In the genomic region with DNA sequence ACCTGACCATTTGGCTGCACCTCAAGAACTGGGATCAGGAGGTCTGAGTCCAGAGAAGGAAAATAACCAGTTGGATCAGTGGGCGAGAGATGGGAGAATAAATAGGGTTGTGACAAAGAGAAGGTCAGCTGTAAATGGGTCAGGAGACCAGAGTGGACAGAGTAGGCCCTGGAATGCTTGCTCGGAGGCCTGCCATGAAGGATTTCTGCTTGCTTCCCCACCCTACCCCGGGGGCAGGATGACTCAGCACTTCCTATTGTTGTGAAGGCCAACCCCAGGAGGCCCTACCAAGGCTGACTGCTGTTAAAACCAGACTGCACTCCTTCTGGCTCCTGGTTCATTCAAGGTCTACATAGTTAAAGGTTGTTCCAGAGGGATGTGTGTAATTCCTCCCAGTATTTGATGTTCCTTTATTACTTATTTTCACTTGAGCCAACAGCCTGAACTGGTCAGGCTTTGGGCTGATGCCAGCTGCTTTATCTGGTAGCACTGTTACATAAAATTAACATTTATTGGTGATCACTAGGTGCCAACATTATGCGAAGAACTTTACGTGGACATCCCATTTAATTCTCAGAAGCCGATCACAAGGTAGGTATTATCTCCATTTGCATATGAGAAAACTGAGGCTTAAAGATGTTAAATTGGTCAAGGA, we compare ENCODE assay signal across 2 cellular contexts.
TF ChIP-seq lines count a peak whose summit lies in the region.

No MANE protein-coding gene starts in this region.

TF ChIP-seq in HEK293T, 16 proteins besides CTCF, POLR2A, EP300 and RAD21:
- no peak for TF ChIP-seq ELF4 (IDR thresholded peaks at IDR 0.05)
- no peak for TF ChIP-seq LEF1 (IDR thresholded peaks at IDR 0.05; ENCODE audit: borderline replicate concordance)
- TF ChIP-seq CTBP1 (IDR thresholded peaks at IDR 0.05; ENCODE audit: borderline replicate concordance): no peak
- TF ChIP-seq L3MBTL2 (conservative IDR thresholded peaks at IDR 0.05): no peak
- TF ChIP-seq TARDBP (IDR thresholded peaks at IDR 0.05): no peak
- TF ChIP-seq FOXM1 (IDR thresholded peaks at IDR 0.05; ENCODE audit: borderline replicate concordance): no peak
- TF ChIP-seq FOXA1 (IDR thresholded peaks at IDR 0.05): no peak

TF ChIP-seq in GM12878, 131 proteins besides CTCF, POLR2A, EP300 and RAD21:
- 0 out of 2 replicates have a peak, but pooled peaks have one; percentile 35 for TF ChIP-seq BACH1 (IDR thresholded peaks at IDR 0.05; ENCODE audit: borderline replicate concordance)
- TF ChIP-seq, protein P1, sequence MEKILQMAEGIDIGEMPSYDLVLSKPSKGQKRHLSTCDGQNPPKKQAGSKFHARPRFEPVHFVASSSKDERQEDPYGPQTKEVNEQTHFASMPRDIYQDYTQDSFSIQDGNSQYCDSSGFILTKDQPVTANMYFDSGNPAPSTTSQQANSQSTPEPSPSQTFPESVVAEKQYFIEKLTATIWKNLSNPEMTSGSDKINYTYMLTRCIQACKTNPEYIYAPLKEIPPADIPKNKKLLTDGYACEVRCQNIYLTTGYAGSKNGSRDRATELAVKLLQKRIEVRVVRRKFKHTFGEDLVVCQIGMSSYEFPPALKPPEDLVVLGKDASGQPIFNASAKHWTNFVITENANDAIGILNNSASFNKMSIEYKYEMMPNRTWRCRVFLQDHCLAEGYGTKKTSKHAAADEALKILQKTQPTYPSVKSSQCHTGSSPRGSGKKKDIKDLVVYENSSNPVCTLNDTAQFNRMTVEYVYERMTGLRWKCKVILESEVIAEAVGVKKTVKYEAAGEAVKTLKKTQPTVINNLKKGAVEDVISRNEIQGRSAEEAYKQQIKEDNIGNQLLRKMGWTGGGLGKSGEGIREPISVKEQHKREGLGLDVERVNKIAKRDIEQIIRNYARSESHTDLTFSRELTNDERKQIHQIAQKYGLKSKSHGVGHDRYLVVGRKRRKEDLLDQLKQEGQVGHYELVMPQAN (conservative IDR thresholded peaks at IDR 0.05): no peak
TF ChIP-seq in GM12878: peak in this region for 1.
